25 cellular contexts compared by ENCODE assay signal in the genomic region with DNA sequence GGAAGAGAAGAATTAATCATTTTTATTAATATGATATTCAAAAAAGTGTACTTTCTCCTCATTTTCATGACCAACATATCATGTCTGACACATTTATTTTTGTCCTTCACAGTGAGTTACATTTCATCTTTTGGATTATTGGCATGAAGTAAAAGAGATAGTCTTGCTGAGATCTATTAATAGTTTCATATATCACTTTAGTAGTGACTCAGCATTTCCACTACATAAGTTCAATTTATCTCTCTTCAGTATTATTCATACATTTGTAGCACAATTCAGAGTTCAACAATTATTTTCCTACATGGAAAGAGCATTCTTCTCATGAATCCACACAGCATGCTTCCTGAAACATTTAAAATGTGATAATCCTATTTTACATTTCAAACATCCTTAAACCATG.
"Had no signal": no experiment of that assay in that cellular context is flagged by ENCODE, and none has a peak within 500 bp of the region (broad histone marks: within the 10 kb centered on the region; RNA-seq: fewer than 3 reads in every experiment).

No MANE protein-coding gene starts in this region.

- DNase-seq: hippocampal formation; kidney glomerular epithelial cell; left cardiac atrium; lower lobe of right lung; mammary epithelial cell; mesendoderm; naive B cell; natural killer cell; nephron progenitor cell; ovary; right cardiac atrium; sigmoid colon; small intestine; spleen; stimulated activated CD4-positive, alpha-beta T cell treated with anti-CD3 and anti-CD28 coated beads, Interleukin-4, amount 100 ng/mL, for 24 hours; stimulated activated naive CD4-positive, alpha-beta T cell treated with Interleukin-2 at 50 U/mL for 16 hours; stimulated activated naive CD8-positive, alpha-beta T cell treated with anti-CD3 and anti-CD28 coated beads, Interleukin-15, amount 100 ng/mL, for 72 hours; substantia nigra had no signal

- H3K4me2 ChIP-seq: neural progenitor cell had no signal

- H3K9me3 ChIP-seq: lower lobe of right lung, neutrophil, ovary, sigmoid colon, tibial nerve, vagina had no signal

- H3K4me3 ChIP-seq: lower lobe of right lung, neural progenitor cell, ovary, sigmoid colon, spleen, tibial nerve, vagina had no signal

- FAIRE-seq: keratinocyte, small intestine had no signal

- H2AFZ ChIP-seq: neural progenitor cell had no signal

- H3K27ac ChIP-seq: lower lobe of right lung, neural progenitor cell, neutrophil, ovary, sigmoid colon, spleen, tibial nerve, vagina had no signal

- H3K9ac ChIP-seq: neural progenitor cell had no signal

- H3K36me3 ChIP-seq: lower lobe of right lung, neural progenitor cell, neutrophil, ovary, sigmoid colon, spleen, tibial nerve, vagina had no signal

- ATAC-seq: left cardiac atrium; left lobe of liver; lower lobe of right lung; natural killer cell; right cardiac atrium; stimulated activated memory B cell treated with anti-CD40 and anti-IgM and Interleukin-4, amounts not matched to agents 10 μg/mL and 1 μg/mL and 100 μg/mL, for 72 hours; stimulated activated naive CD8-positive, alpha-beta T cell treated with anti-CD3 and anti-CD28 coated beads, Interleukin-15, amount 100 ng/mL, for 72 hours had no signal

- H3K27me3 ChIP-seq: neural progenitor cell, neutrophil, ovary, sigmoid colon, spleen, tibial nerve, vagina had no signal

- H3K4me1 ChIP-seq: lower lobe of right lung, sigmoid colon, spleen, tibial nerve, vagina had no signal
